Comparison of ENCODE assay signal across 8 cellular contexts in genomic region chr17:55356440-55357328, GRCh38.
A peak's percentile ranks its signal among the peaks of the same experiment; 100 is the strongest.
DNase-seq lines count a peak whose midpoint lies in the region; ATAC-seq and TF ChIP-seq lines count a peak whose summit lies in the region.

No MANE protein-coding gene starts in this region.

- H3K79me2 ChIP-seq in hepatocyte, result no peaks in the 10 kb centered on the region

- no peaks in the 10 kb centered on the region for H3K36me3 ChIP-seq in hepatocyte (replicated peaks; ENCODE audit: insufficient read depth, low read depth)

- H3K27me3 Mint-ChIP-seq in T-helper 17 cell, result peaks cover 8% of the 10 kb centered on the region

- H3K4me3 Mint-ChIP-seq in T-helper 17 cell, result no peak overlapping the region

- H2AFZ ChIP-seq in hepatocyte, result no peak overlapping the region

- peak; percentile 87 for TF ChIP-seq CTCF in 22Rv1 (IDR thresholded peaks at IDR 0.05)
- TF ChIP-seq CTCF in hepatocyte (IDR thresholded peaks at IDR 0.05; ENCODE audit: poor library complexity), result peak; percentile 65

- H3K4me1 ChIP-seq in hepatocyte (ENCODE audit: insufficient read depth), result no peaks in the 10 kb centered on the region

- H3K9me2 ChIP-seq in hepatocyte (replicated peaks; ENCODE audit: insufficient read depth), result no peaks in the 10 kb centered on the region

- peaks cover 9% of the 10 kb centered on the region for H3K9me3 ChIP-seq in T-helper 17 cell (ENCODE audit: control insufficient read depth, low read length, poor library complexity, severe bottlenecking)
- peaks cover 7% of the 10 kb centered on the region for H3K9me3 ChIP-seq in hepatocyte (ENCODE audit: low read depth)

- DNase-seq in NCI-H146 treated with DMSO at 0.1 percent for 48 hours (lab: John Stamatoyannopoulos, UW; ENCODE audit: unreplicated experiment) (peak; percentile 1), T-helper 17 cell (peak; percentile 28 to 59 (median 38)), amygdala (lab: John Stamatoyannopoulos, UW) (peak in 34 of 56 donors; percentile 0 to 84 (median 32)), hepatocyte (ENCODE audit: low spot score) (peak; percentile 83)
- peak; percentile 17 to 68 for DNase-seq in stimulated activated CD4-positive, alpha-beta T cell treated with anti-CD3 and anti-CD28 coated beads, Interleukin-12 subunit alpha, Interleukin-12 subunit beta, amount 100 ng/mL, for 24 hours (ENCODE audit: low read depth in 2 of 2)

- H3K4me2 ChIP-seq in hepatocyte, result no peak overlapping the region

- no peak overlapping the region for H3K27ac Mint-ChIP-seq in T-helper 17 cell

- H3K4me3 ChIP-seq in hepatocyte, result no peak overlapping the region

- no peaks in the 10 kb centered on the region for H4K20me1 ChIP-seq in hepatocyte (ENCODE audit: insufficient read depth, poor library complexity, severe bottlenecking)

- ATAC-seq in GM18502 (IDR thresholded peaks at IDR 0.05; ENCODE audit: poor library complexity, unreplicated experiment) (peak; percentile 97), HG02885 (IDR thresholded peaks at IDR 0.05; ENCODE audit: poor library complexity, unreplicated experiment) (peak; percentile 96), T-helper 17 cell (peak; percentile 97)

- no peaks in the 10 kb centered on the region for H3K36me3 Mint-ChIP-seq in T-helper 17 cell (ENCODE audit: low read depth)

- WGBS in hepatocyte (ENCODE audit: low lambda C conversion rate, missing lambda C conversion rate), result 44% methylated on average over 3 of the region's 3 CpGs

- H3K4me1 Mint-ChIP-seq in T-helper 17 cell, result peaks cover 4% of the 10 kb centered on the region

- no peaks in the 10 kb centered on the region for H3K27me3 ChIP-seq in hepatocyte

- no peak overlapping the region for H3K27ac ChIP-seq in 22Rv1
- H3K27ac ChIP-seq in hepatocyte, result no peak overlapping the region

Comparison
In these comparisons a context has a peak if more than half of its experiments do, and no peak if none do; other contexts are left out.
1. DNase-seq: peak in every context shown above with its lines; median percentile 83 in hepatocyte; 42 in stimulated activated CD4-positive, alpha-beta T cell treated with anti-CD3 and anti-CD28 coated beads, Interleukin-12 subunit alpha, Interleukin-12 subunit beta, amount 100 ng/mL, for 24 hours; 38 in T-helper 17 cell; 32 in amygdala; 1 in NCI-H146 treated with DMSO at 0.1 percent for 48 hours.